Comparison of ENCODE assay signal across 8 cellular contexts in genomic region chr11:17991799-17992433, GRCh38.
A peak's percentile ranks its signal among the peaks of the same experiment; 100 is the strongest.
DNase-seq lines count a peak whose midpoint lies in the region; ATAC-seq, FAIRE-seq and TF ChIP-seq lines count a peak whose summit lies in the region.

No MANE protein-coding gene starts in this region.

- TF ChIP-seq CTCF in D721Med (IDR thresholded peaks at IDR 0.05; ENCODE audit: insufficient read depth, missing control alignments) = peak; percentile 95

- peak; percentile 85 for FAIRE-seq in D721Med (lab: Jason Lieb, UNC)

- DNase-seq in D721Med (ENCODE audit: insufficient read length, low spot score) = peak; percentile 29
- DNase-seq in GM19240 (ENCODE audit: insufficient read length, low spot score) = peak; percentile 31
- peak; percentile 44 for DNase-seq in NCI-H82 treated with DMSO at 0.1 percent for 48 hours (lab: John Stamatoyannopoulos, UW; ENCODE audit: unreplicated experiment)
- peak; percentile 14 for DNase-seq in activated effector memory CD4-positive, alpha-beta T cell treated with Interleukin-2 at 50 U/mL for 16 hours
- peak; percentile 37 for DNase-seq in glomerular visceral epithelial cell (ENCODE audit: extremely low spot score)
- DNase-seq in retina = peak; percentile 24

- peak; percentile 84 for ATAC-seq in HG03378 (IDR thresholded peaks at IDR 0.05; ENCODE audit: unreplicated experiment)
- ATAC-seq in HG03039 (IDR thresholded peaks at IDR 0.05; ENCODE audit: unreplicated experiment) = no peak
